ENCODE assay signal across 20 cellular contexts in the genomic region with DNA sequence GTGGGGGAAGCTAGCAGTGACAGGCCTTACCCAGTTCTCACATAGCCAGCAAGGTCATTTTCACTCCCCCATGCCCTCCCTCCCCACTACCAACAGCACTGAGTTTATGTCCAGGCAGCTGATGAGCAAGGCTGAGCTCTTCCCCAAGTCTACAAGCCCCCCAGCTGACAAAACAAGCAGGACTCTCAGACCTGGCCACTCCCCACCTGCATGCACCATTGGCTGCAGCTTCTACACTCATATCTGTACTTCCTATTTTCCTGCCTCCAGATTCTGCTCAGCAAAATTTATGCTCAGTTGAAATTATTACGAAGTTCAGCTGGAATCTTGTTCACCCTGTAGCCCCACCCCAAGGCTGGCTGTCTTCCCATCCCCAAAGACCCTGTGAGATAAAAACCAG.
A peak's percentile ranks its signal among the peaks of the same experiment; 100 is the strongest.
DNase-seq lines count a peak whose midpoint lies in the region; ATAC-seq, FAIRE-seq and TF ChIP-seq lines count a peak whose summit lies in the region.
"Had no signal": no experiment of that assay in that cellular context is flagged by ENCODE, and none has a peak within 500 bp of the region (broad histone marks: within the 10 kb centered on the region; RNA-seq: fewer than 3 reads in every experiment).

No MANE protein-coding gene starts in this region.

- ATAC-seq in HG03432 (IDR thresholded peaks at IDR 0.05; ENCODE audit: unreplicated experiment) (peak; percentile 53), GM21737 (IDR thresholded peaks at IDR 0.05; ENCODE audit: unreplicated experiment) (no peak), PC-3 (no peak)
- no peak for ATAC-seq in activated T-cell treated with anti-CD3 and anti-CD28 coated beads, Interleukin-2, amount 50 U/mL, for 4 hours
- ATAC-seq: HepG2, K562, Panc1 had no signal

- H3K36me3 Mint-ChIP-seq in nephron progenitor cell (ENCODE audit: low read depth): no peaks in the 10 kb centered on the region
- no peaks in the 10 kb centered on the region for H3K36me3 Mint-ChIP-seq in activated T-cell treated with anti-CD3 and anti-CD28 coated beads, Interleukin-2, amount 50 U/mL, for 4 hours (ENCODE audit: insufficient read depth)
- H3K36me3 Mint-ChIP-seq: CD4-positive, alpha-beta memory T cell had no signal

- H3K27ac ChIP-seq in PC-3 (ENCODE audit: low read length): no peak overlapping the region

- POLR2A ChIA-PET in PC-3 (lab: Charles Lee; ENCODE audit: unreplicated experiment): no interaction called here

- no peaks in the 10 kb centered on the region for H3K9me2 ChIP-seq in PC-3 (replicated peaks; ENCODE audit: low read length)

- CTCF ChIA-PET in PC-3 (lab: Charles Lee): no interaction called here

- TF ChIP-seq CTCF in bronchial epithelial cell (IDR thresholded peaks at IDR 0.05; ENCODE audit: insufficient read depth, low read length, severe bottlenecking): no peak
- no peak for TF ChIP-seq CTCF in nephron progenitor cell (IDR thresholded peaks at IDR 0.05)
- no peak for TF ChIP-seq CTCF in PC-3 (conservative IDR thresholded peaks at IDR 0.05; ENCODE audit: low read depth, low read length)

- DNase-seq in bronchial epithelial cell (ENCODE audit: low read depth) (no peak), nephron progenitor cell (no peak), HUDEP-2 (lab: John Stamatoyannopoulos, UW; ENCODE audit: unreplicated experiment in 76 of 76) (no peak), PC-3 (no peak)
- no peak for DNase-seq in activated T-cell treated with anti-CD3 and anti-CD28 coated beads, Interleukin-2, amount 50 U/mL, for 4 hours
- DNase-seq: C1 segment of cervical spinal cord; CD4-positive, alpha-beta memory T cell; COR-L47; DMS53; GOT3; HCEC 1CT; NCI-H2029; NCI-H526 treated with DMSO at 0.1 percent for 48 hours; SHP77 treated with DMSO at 0.1 percent for 48 hours; T-helper 1 cell had no signal

- no peak overlapping the region for H2AFZ ChIP-seq in PC-3 (ENCODE audit: low read length)

- H3K27me3 ChIP-seq in bronchial epithelial cell (ENCODE audit: control insufficient read depth, insufficient read depth, low read length) (no peaks in the 10 kb centered on the region), PC-3 (ENCODE audit: low read length) (peaks cover 12% of the 10 kb centered on the region)

- no peak overlapping the region for H3K4me2 ChIP-seq in PC-3 (ENCODE audit: low read length)

- H3K4me3 ChIP-seq in bronchial epithelial cell (ENCODE audit: low read depth, low read length): no peak overlapping the region
- H3K4me3 ChIP-seq in PC-3 (ENCODE audit: low read length): no peak overlapping the region
- H3K4me3 ChIP-seq: K562 had no signal

- no peak overlapping the region for H3K9ac ChIP-seq in PC-3 (ENCODE audit: low read length)

- H3K79me2 ChIP-seq in PC-3 (ENCODE audit: low read length): no peaks in the 10 kb centered on the region

- H3K36me3 ChIP-seq in bronchial epithelial cell (ENCODE audit: control insufficient read depth, insufficient read depth, low read length) (no peaks in the 10 kb centered on the region), PC-3 (ENCODE audit: low read depth, low read length) (no peaks in the 10 kb centered on the region)

- no peaks in the 10 kb centered on the region for H3F3A ChIP-seq in PC-3 (ENCODE audit: low read length, unreplicated experiment)

- no peaks in the 10 kb centered on the region for H3K27me3 Mint-ChIP-seq in nephron progenitor cell (ENCODE audit: low read depth, poor library complexity)
- peaks cover 4% of the 10 kb centered on the region for H3K27me3 Mint-ChIP-seq in activated T-cell treated with anti-CD3 and anti-CD28 coated beads, Interleukin-2, amount 50 U/mL, for 4 hours (ENCODE audit: low read depth)
- H3K27me3 Mint-ChIP-seq: CD4-positive, alpha-beta memory T cell had no signal

- intact Hi-C loops in PC-3 (cut with micrococcal nuclease): no loop called here

- H3K4me1 ChIP-seq in PC-3 (ENCODE audit: insufficient read depth, low read length): peaks cover 13% of the 10 kb centered on the region

- peak; percentile 84 for FAIRE-seq in bronchial epithelial cell (lab: Jason Lieb, UNC)
- FAIRE-seq: HepG2, K562 had no signal

- no TSS peak for BruUV-seq in PC-3 (replicated peaks; lab: Mats Ljungman, UMichigan)

- H3K27ac Mint-ChIP-seq in nephron progenitor cell: peak overlapping the region; percentile 68
- H3K27ac Mint-ChIP-seq: CD4-positive, alpha-beta memory T cell had no signal

- H3K4me3 Mint-ChIP-seq in nephron progenitor cell: peak overlapping the region; percentile 8
- no peak overlapping the region for H3K4me3 Mint-ChIP-seq in activated T-cell treated with anti-CD3 and anti-CD28 coated beads, Interleukin-2, amount 50 U/mL, for 4 hours
- H3K4me3 Mint-ChIP-seq: CD4-positive, alpha-beta memory T cell had no signal

- no peaks in the 10 kb centered on the region for H3K9me3 ChIP-seq in PC-3 (ENCODE audit: low read length)

- H4K20me1 ChIP-seq in PC-3 (ENCODE audit: low read length): no peaks in the 10 kb centered on the region

- H3K9me3 Mint-ChIP-seq in nephron progenitor cell: no peaks in the 10 kb centered on the region
- H3K9me3 Mint-ChIP-seq in activated T-cell treated with anti-CD3 and anti-CD28 coated beads, Interleukin-2, amount 50 U/mL, for 4 hours: no peaks in the 10 kb centered on the region
- H3K9me3 Mint-ChIP-seq: CD4-positive, alpha-beta memory T cell had no signal

- peaks cover 36% of the 10 kb centered on the region for H3K4me1 Mint-ChIP-seq in nephron progenitor cell
- no peaks in the 10 kb centered on the region for H3K4me1 Mint-ChIP-seq in activated T-cell treated with anti-CD3 and anti-CD28 coated beads, Interleukin-2, amount 50 U/mL, for 4 hours (ENCODE audit: low read depth)
- H3K4me1 Mint-ChIP-seq: CD4-positive, alpha-beta memory T cell had no signal
